Comparison of ENCODE assay signal across 8 cellular contexts in the genomic region with DNA sequence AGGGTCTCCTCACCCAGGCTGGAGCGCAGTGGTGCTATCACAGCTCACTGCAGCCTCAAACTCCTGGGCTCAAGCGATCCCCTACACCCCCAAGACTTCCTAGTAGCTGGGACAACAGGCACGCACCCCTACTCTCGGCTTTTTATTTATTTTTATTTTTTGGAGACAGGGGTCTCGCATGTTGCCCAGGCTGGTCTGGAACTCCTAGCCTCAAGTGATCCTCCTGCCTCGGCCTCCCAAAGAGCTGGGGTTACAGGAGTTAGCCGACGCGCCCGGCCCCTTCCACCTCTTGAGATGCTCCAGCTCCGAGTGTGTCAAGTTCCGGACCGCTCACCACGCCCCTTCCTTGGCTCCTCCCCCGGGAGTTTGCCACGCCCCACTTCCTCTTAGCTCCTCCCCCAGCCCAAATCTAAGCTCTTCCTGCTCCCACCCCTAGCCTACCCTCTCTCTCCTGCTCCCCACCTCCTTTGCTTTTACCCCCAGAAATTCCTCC. TPM values are rescaled to one million over a fixed set of nuclear protein-coding genes. Genes with fewer than 3 reads are reported as not detected.
DNase-seq lines count a peak whose midpoint lies in the region; ATAC-seq lines count a peak whose summit lies in the region.

No MANE protein-coding gene starts in this region.

- no peak overlapping the region for H3K9ac ChIP-seq in iPS-18a (ENCODE audit: low read length)

- H3K4me3 Mint-ChIP-seq in activated T-cell treated with anti-CD3 and anti-CD28 coated beads, Interleukin-2, amount 50 U/mL, for 4 hours = peak overlapping the region; percentile 31
- H3K4me3 Mint-ChIP-seq in stimulated activated naive CD8-positive, alpha-beta T cell treated with anti-CD3 and anti-CD28 coated beads, Interleukin-15, Interleukin-2, amounts not matched to agents 100 ng/mL and 50 ng/mL, for 24 hours = peak overlapping the region; percentile 18

- H3K4me1 ChIP-seq in iPS-18a (ENCODE audit: control insufficient read depth, low read depth, low read length) = peaks cover 25% of the 10 kb centered on the region

- no peaks in the 10 kb centered on the region for H3K9me3 ChIP-seq in iPS-18a (ENCODE audit: control insufficient read depth, low read depth, low read length)

- H3K9me3 Mint-ChIP-seq in activated T-cell treated with anti-CD3 and anti-CD28 coated beads, Interleukin-2, amount 50 U/mL, for 4 hours = no peaks in the 10 kb centered on the region
- H3K9me3 Mint-ChIP-seq in stimulated activated naive CD8-positive, alpha-beta T cell treated with anti-CD3 and anti-CD28 coated beads, Interleukin-15, Interleukin-2, amounts not matched to agents 100 ng/mL and 50 ng/mL, for 24 hours = no peaks in the 10 kb centered on the region

- peak overlapping the region; percentile 59 for H3K4me3 ChIP-seq in iPS-18a (ENCODE audit: low read length)

- H3K4me1 Mint-ChIP-seq in activated T-cell treated with anti-CD3 and anti-CD28 coated beads, Interleukin-2, amount 50 U/mL, for 4 hours (ENCODE audit: low read depth) = peaks cover 45% of the 10 kb centered on the region
- peaks cover 49% of the 10 kb centered on the region for H3K4me1 Mint-ChIP-seq in stimulated activated naive CD8-positive, alpha-beta T cell treated with anti-CD3 and anti-CD28 coated beads, Interleukin-15, Interleukin-2, amounts not matched to agents 100 ng/mL and 50 ng/mL, for 24 hours (ENCODE audit: low read depth)

- DNase-seq in activated gamma-delta T cell treated with Interleukin-2 at 50 U/mL for 16 hours (peak; percentile 51), activated gamma-delta T cell (lab: John Stamatoyannopoulos, UW) (no peak), NOMO-1 (lab: John Stamatoyannopoulos, UW; ENCODE audit: unreplicated experiment in 2 of 2) (peak; percentile 32 to 39), mucosa of gallbladder (ENCODE audit: low spot score) (no peak)
- peak; percentile 56 for DNase-seq in activated T-cell treated with anti-CD3 and anti-CD28 coated beads, Interleukin-2, amount 50 U/mL, for 4 hours

- H3K27ac ChIP-seq in iPS-18a (ENCODE audit: low read length) = no peak overlapping the region

- H3K27ac Mint-ChIP-seq in stimulated activated naive CD8-positive, alpha-beta T cell treated with anti-CD3 and anti-CD28 coated beads, Interleukin-15, Interleukin-2, amounts not matched to agents 100 ng/mL and 50 ng/mL, for 24 hours = no peak overlapping the region

- H3K27me3 ChIP-seq in iPS-18a (ENCODE audit: control insufficient read depth, insufficient read depth, low read length) = peaks cover 100% of the 10 kb centered on the region

- H3K27me3 Mint-ChIP-seq in activated T-cell treated with anti-CD3 and anti-CD28 coated beads, Interleukin-2, amount 50 U/mL, for 4 hours (ENCODE audit: low read depth) = peaks cover 85% of the 10 kb centered on the region
- H3K27me3 Mint-ChIP-seq in stimulated activated naive CD8-positive, alpha-beta T cell treated with anti-CD3 and anti-CD28 coated beads, Interleukin-15, Interleukin-2, amounts not matched to agents 100 ng/mL and 50 ng/mL, for 24 hours = peaks cover 86% of the 10 kb centered on the region

- ATAC-seq in activated T-cell treated with anti-CD3 and anti-CD28 coated beads, Interleukin-2, amount 50 U/mL, for 4 hours = peak; percentile 69 to 73
- no peak for ATAC-seq in HG03108 (IDR thresholded peaks at IDR 0.05; ENCODE audit: unreplicated experiment)

- no peaks in the 10 kb centered on the region for H3K36me3 Mint-ChIP-seq in activated T-cell treated with anti-CD3 and anti-CD28 coated beads, Interleukin-2, amount 50 U/mL, for 4 hours (ENCODE audit: insufficient read depth)
- no peaks in the 10 kb centered on the region for H3K36me3 Mint-ChIP-seq in stimulated activated naive CD8-positive, alpha-beta T cell treated with anti-CD3 and anti-CD28 coated beads, Interleukin-15, Interleukin-2, amounts not matched to agents 100 ng/mL and 50 ng/mL, for 24 hours (ENCODE audit: low read depth)

- H3K36me3 ChIP-seq in iPS-18a (ENCODE audit: control insufficient read depth, low read depth, low read length) = no peaks in the 10 kb centered on the region

RNA-seq across cellular contexts. Expression of a gene that starts 6.3 kb away (rescaled TPM):
- not detected for total RNA-seq in activated T-cell treated with anti-CD3 and anti-CD28 coated beads, Interleukin-2, amount 50 U/mL, for 4 hours
- not detected for total RNA-seq in mucosa of gallbladder

RNA-seq across cellular contexts. Expression of a gene that starts 8.4 kb away (rescaled TPM):
- not detected for total RNA-seq in activated T-cell treated with anti-CD3 and anti-CD28 coated beads, Interleukin-2, amount 50 U/mL, for 4 hours
- total RNA-seq in mucosa of gallbladder = 0.29 TPM

RNA-seq across cellular contexts. Expression of a gene that starts 19.5 kb away (rescaled TPM):
- 10 to 100 TPM; 27.6 to 32.9 (median 28.3) TPM for total RNA-seq in activated T-cell treated with anti-CD3 and anti-CD28 coated beads, Interleukin-2, amount 50 U/mL, for 4 hours
- total RNA-seq in mucosa of gallbladder = 63.9 TPM

RNA-seq across cellular contexts. Expression of a gene that starts 27.0 kb away (rescaled TPM):
- not detected for total RNA-seq in activated T-cell treated with anti-CD3 and anti-CD28 coated beads, Interleukin-2, amount 50 U/mL, for 4 hours
- total RNA-seq in mucosa of gallbladder = 0.14 TPM

RNA-seq across cellular contexts. Expression of a gene that starts 43.6 kb away (rescaled TPM):
- total RNA-seq in activated T-cell treated with anti-CD3 and anti-CD28 coated beads, Interleukin-2, amount 50 U/mL, for 4 hours = 10 to 100 TPM; 30.1 to 38.9 (median 33.2) TPM
- total RNA-seq in mucosa of gallbladder = 104 TPM

Comparison
In these comparisons a context has a peak if more than half of its experiments do, and no peak if none do; other contexts are left out.
1. DNase-seq: peak in activated gamma-delta T cell treated with Interleukin-2 at 50 U/mL for 16 hours (single experiment), NOMO-1 (2 of 2) and activated T-cell treated with anti-CD3 and anti-CD28 coated beads, Interleukin-2, amount 50 U/mL, for 4 hours (single experiment); none in activated gamma-delta T cell (single experiment) and mucosa of gallbladder (single experiment).